11 cellular contexts compared by ENCODE assay signal in genomic region chr1:112881742-112882127, GRCh38.
DNase-seq lines count a peak whose midpoint lies in the region; ATAC-seq, FAIRE-seq and TF ChIP-seq lines count a peak whose summit lies in the region.
"Had no signal": no experiment of that assay in that cellular context is flagged by ENCODE, and none has a peak within 500 bp of the region (broad histone marks: within the 10 kb centered on the region; RNA-seq: fewer than 3 reads in every experiment).

No MANE protein-coding gene starts in this region.

- H3K9me3 ChIP-seq in mesodermal cell (ENCODE audit: control insufficient read depth, low read length) (no peaks in the 10 kb centered on the region), transverse colon (no peaks in the 10 kb centered on the region)

- peak; percentile 1 for DNase-seq in RCC 7860 (ENCODE audit: low spot score)
- DNase-seq in epithelial cell of prostate (ENCODE audit: low read depth, low spot score) = no peak
- DNase-seq in transverse colon = peak; percentile 50
- no peak for DNase-seq in pons (ENCODE audit: low spot score)
- DNase-seq in DMS153 (lab: John Stamatoyannopoulos, UW) = no peak
- DNase-seq: activated CD8-positive, alpha-beta T cell treated with anti-CD3 and anti-CD28 coated beads for 36 hours; COR-L47; GOT3; stimulated activated CD4-positive, alpha-beta T cell treated with anti-CD3 and anti-CD28 coated beads, Interleukin-15, amount 100 ng/mL, for 24 hours had no signal

- peaks cover 16% of the 10 kb centered on the region for H3K4me1 ChIP-seq in mesodermal cell (ENCODE audit: control insufficient read depth, insufficient read depth, low read length, poor library complexity, severe bottlenecking)
- peaks cover 11 to 36% (median 20%) of the 10 kb centered on the region in 4 donors for H3K4me1 ChIP-seq in transverse colon

- H3K36me3 ChIP-seq in mesodermal cell (ENCODE audit: control insufficient read depth, insufficient read depth, low read length) (no peaks in the 10 kb centered on the region), transverse colon (no peaks in the 10 kb centered on the region)

- H3K27me3 ChIP-seq in transverse colon = no peaks in the 10 kb centered on the region

- TF ChIP-seq POLR2A in transverse colon (IDR thresholded peaks at IDR 0.05) = no peak

- no peak for TF ChIP-seq CTCF in transverse colon (IDR thresholded peaks at IDR 0.05)

- WGBS in mesodermal cell (ENCODE audit: insufficient coverage in 2 of 2), 2 experiments = 89 to 91% methylated on average over 8 of the region's 8 CpGs
- 38 to 53% methylated on average over 4 to 8 of the region's 8 CpGs for WGBS in transverse colon (ENCODE audit: low coverage in 1 of 2), 2 donors

- in situ Hi-C loops in transverse colon (cut with MboI; ENCODE audit: low pct_ligation_motif_present in 1 of 4, low pct_unique_long_range_greater_than_20kb in 1 of 4, low sequenced_read_pairs in 3 of 4) = loop anchor here in 3 of 4 donors (5.0 to 10.0 kb wide), 2 partner anchors 161 to 163 kb away; no protein-coding TSS in a partner anchor

- H3K4me3 ChIP-seq in mesodermal cell (ENCODE audit: extremely low read depth, insufficient read depth, low read length, poor library complexity, severe bottlenecking) (no peak overlapping the region), transverse colon (no peak overlapping the region)

- no peak for TF ChIP-seq EP300 in transverse colon (IDR thresholded peaks at IDR 0.05; ENCODE audit: low read depth)

- no peak for ATAC-seq in HG03520 (IDR thresholded peaks at IDR 0.05; ENCODE audit: unreplicated experiment)

- FAIRE-seq in RCC 7860 (lab: Jason Lieb, UNC) = no peak

- peak overlapping the region; percentile 6 for H3K27ac ChIP-seq in epithelial cell of prostate
- peak overlapping the region; percentile 16 for H3K27ac ChIP-seq in mesodermal cell (ENCODE audit: low read depth, low read length, severe bottlenecking)
- peak overlapping the region; percentile 49 to 70 (median 60) for H3K27ac ChIP-seq in transverse colon

- intact Hi-C loops in transverse colon (cut with DNase I; ENCODE audit: low total_unique reads) = loop anchor here (1.0 kb wide), 1 partner anchor 161 kb away; no protein-coding TSS in a partner anchor

Comparison
In these comparisons a context has a peak if more than half of its experiments do, and no peak if none do; other contexts are left out.
1. DNase-seq: peak in RCC 7860 (single experiment) and transverse colon (single experiment); none in epithelial cell of prostate (single experiment), pons (single experiment) and DMS153 (single experiment).
2. H3K27ac ChIP-seq: peak in every context shown above with its lines; median percentile 60 in transverse colon; 16 in mesodermal cell; 6 in epithelial cell of prostate.